In the genomic region with DNA sequence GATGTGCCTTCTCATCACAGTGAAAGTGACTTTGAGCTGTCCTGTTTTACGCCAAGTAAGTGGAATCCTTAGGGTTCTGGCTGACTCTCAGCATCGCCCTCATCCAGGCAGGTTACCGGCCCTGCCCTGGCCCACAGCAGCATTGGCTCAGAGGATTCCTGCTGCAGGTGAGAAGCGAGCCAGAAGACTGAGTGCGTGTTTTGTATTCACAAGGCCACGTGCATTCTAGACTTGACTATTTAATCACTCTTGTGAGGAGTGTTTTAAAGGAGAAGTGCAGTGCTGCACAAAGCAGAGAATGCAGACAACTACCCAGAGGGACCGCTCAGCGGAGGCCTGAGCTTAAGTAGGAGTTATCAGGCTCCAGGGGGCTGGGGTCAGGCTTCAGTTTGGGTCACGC, we compare ENCODE assay signal across 15 cellular contexts. TPM values are rescaled to one million over a fixed set of nuclear protein-coding genes. Genes with fewer than 3 reads are reported as not detected.
"Had no signal": no experiment of that assay in that cellular context is flagged by ENCODE, and none has a peak within 500 bp of the region (broad histone marks: within the 10 kb centered on the region; RNA-seq: fewer than 3 reads in every experiment).

No MANE protein-coding gene starts in this region.

- H3K36me3 Mint-ChIP-seq: neural progenitor cell had no signal

- H3K27ac Mint-ChIP-seq: activated CD4-positive, alpha-beta memory T cell treated with anti-CD3 and anti-CD28 coated beads, Interleukin-2, amount 10 ng/mL, durations not matched to agents 7 days and 5 days; activated T-cell treated with anti-CD3 and anti-CD28 coated beads, Interleukin-2, amount 50 U/mL, for 72 hours; dendritic cell treated with granulocyte-macrophage colony-stimulating factor and Interleukin-4, amounts not matched to agents 40 ng/mL and 50 ng/mL, for 4 days; stimulated activated naive CD8-positive, alpha-beta T cell treated with anti-CD3 and anti-CD28 coated beads, Interleukin-15, amount 100 ng/mL, for 72 hours had no signal

- DNase-seq: activated CD4-positive, alpha-beta memory T cell treated with anti-CD3 and anti-CD28 coated beads, Interleukin-2, amount 10 ng/mL, durations not matched to agents 7 days and 5 days; activated CD4-positive, CD25-positive, alpha-beta regulatory T cell treated with anti-CD3 and anti-CD28 coated beads, Interleukin-2, amount 50 U/mL, for 72 hours; activated CD8-positive, alpha-beta memory T cell treated with anti-CD3 and anti-CD28 coated beads, Interleukin-2, amount 50 U/mL, for 48 hours; activated gamma-delta T cell; activated T-cell treated with anti-CD3 and anti-CD28 coated beads, Interleukin-2, amount 50 U/mL, for 72 hours; anterior cingulate cortex; effector memory CD4-positive, alpha-beta T cell; foreskin melanocyte; head of caudate nucleus; kidney glomerular epithelial cell; stimulated activated naive CD8-positive, alpha-beta T cell treated with anti-CD3 and anti-CD28 coated beads, Interleukin-15, amount 100 ng/mL, for 72 hours had no signal

- H3K4me3 Mint-ChIP-seq: activated CD4-positive, alpha-beta memory T cell treated with anti-CD3 and anti-CD28 coated beads, Interleukin-2, amount 10 ng/mL, durations not matched to agents 7 days and 5 days; dendritic cell treated with granulocyte-macrophage colony-stimulating factor and Interleukin-4, amounts not matched to agents 40 ng/mL and 50 ng/mL, for 4 days; neural progenitor cell had no signal

- H3K36me3 ChIP-seq: neural progenitor cell had no signal

- H3K27ac ChIP-seq: neural progenitor cell had no signal

- H3K9me3 Mint-ChIP-seq: activated CD4-positive, alpha-beta memory T cell treated with anti-CD3 and anti-CD28 coated beads, Interleukin-2, amount 10 ng/mL, durations not matched to agents 7 days and 5 days; dendritic cell treated with granulocyte-macrophage colony-stimulating factor and Interleukin-4, amounts not matched to agents 40 ng/mL and 50 ng/mL, for 4 days; neural progenitor cell; stimulated activated naive CD8-positive, alpha-beta T cell treated with anti-CD3 and anti-CD28 coated beads, Interleukin-15, amount 100 ng/mL, for 72 hours had no signal

- H3K4me3 ChIP-seq: neural progenitor cell had no signal

- H3K27me3 ChIP-seq: neural progenitor cell had no signal

- ATAC-seq: activated T-cell treated with anti-CD3 and anti-CD28 coated beads, Interleukin-2, amount 50 U/mL, for 72 hours; sciatic nerve; stimulated activated naive CD8-positive, alpha-beta T cell treated with anti-CD3 and anti-CD28 coated beads, Interleukin-15, amount 100 ng/mL, for 72 hours had no signal

RNA-seq across cellular contexts. Expression of gene LAMA3, which starts 48.3 kb away (rescaled TPM):
- total RNA-seq: osteocyte had no signal
